ENCODE assay signal across 1 cellular context in the genomic region with DNA sequence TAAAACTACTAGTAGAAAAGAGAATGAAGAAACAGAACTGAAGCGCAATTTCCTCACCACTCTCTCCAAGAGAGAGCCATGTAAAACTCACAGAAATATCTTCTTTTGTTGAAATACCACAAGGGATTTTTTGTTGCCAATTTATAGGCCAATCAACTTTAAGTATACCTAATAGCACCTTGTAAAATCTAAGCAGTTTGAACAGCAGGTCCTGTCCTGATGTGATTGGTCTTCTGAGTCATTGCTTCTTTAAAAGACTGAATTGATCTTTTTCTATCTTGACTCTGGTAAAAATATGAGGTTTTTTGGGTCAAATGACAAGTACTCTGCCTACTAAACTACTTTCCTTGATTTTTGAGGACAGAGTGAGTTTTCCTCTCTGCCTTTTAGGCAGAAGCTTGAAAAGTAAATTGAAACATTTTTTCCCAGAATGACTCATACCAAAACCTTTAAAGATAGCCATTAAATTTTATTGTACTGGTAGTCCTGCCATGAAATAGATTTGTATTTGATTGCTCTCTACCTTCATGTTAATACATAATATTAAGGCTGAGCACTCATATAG.
TF ChIP-seq lines count a peak whose summit lies in the region.

No MANE protein-coding gene starts in this region.

TF ChIP-seq in SK-N-SH, 30 proteins besides CTCF, POLR2A, EP300 and RAD21 (continued from another document):
- TF ChIP-seq, protein P1, sequence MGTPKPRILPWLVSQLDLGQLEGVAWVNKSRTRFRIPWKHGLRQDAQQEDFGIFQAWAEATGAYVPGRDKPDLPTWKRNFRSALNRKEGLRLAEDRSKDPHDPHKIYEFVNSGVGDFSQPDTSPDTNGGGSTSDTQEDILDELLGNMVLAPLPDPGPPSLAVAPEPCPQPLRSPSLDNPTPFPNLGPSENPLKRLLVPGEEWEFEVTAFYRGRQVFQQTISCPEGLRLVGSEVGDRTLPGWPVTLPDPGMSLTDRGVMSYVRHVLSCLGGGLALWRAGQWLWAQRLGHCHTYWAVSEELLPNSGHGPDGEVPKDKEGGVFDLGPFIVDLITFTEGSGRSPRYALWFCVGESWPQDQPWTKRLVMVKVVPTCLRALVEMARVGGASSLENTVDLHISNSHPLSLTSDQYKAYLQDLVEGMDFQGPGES (IDR thresholded peaks at IDR 0.05; ENCODE audit: low read depth, low read length), result no peak
